12 cellular contexts compared by ENCODE assay signal in the genomic region with DNA sequence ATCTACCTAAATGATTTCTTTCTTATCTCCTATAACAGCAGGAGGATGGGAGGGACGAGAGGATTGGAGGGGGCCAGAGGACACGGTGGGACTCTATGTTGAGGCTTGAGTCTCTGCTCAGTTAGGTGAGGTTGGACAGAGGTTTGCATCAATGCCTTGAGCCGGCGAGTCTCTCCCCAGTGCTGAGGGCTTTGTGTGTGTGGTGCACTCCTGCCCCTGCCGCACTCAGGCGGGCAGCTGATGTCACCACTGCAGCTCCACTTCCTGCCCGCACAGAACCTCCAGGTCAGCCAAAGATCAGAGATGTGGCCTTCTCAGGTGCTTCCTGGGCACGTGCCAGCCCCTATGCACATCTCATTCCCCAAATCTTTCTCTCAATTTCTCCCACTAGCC. TPM values are rescaled to one million over a fixed set of nuclear protein-coding genes. Genes with fewer than 3 reads are reported as not detected.
DNase-seq lines count a peak whose midpoint lies in the region; ATAC-seq, FAIRE-seq and TF ChIP-seq lines count a peak whose summit lies in the region.
"Not testable (repeated sequence)": the region's sequence is repeated elsewhere in the genome, so short reads cannot be mapped to it uniquely, and the experiment has no call there.
"Had no signal": no experiment of that assay in that cellular context is flagged by ENCODE, and none has a peak within 500 bp of the region (broad histone marks: within the 10 kb centered on the region; RNA-seq: fewer than 3 reads in every experiment).

No MANE protein-coding gene starts in this region.

- CTCF ChIA-PET in T-cell (lab: Charles Lee): not testable (repeated sequence)

- H3K4me1 Mint-ChIP-seq in T-cell: peaks cover 27 to 35% (median 34%) of the 10 kb centered on the region in 3 donors
- peaks cover 32% of the 10 kb centered on the region for H3K4me1 Mint-ChIP-seq in activated T-helper 1 cell treated with anti-CD3 and anti-CD28 coated beads, Interleukin-12 subunit alpha, Interleukin-12 subunit beta, Interleukin-2, Interleukin-4 antibody, amounts not matched to agents 30 ng/mL and 10 ng/mL and 1 ng/mL, durations not matched to agents 14 hours and 24 hours and 36 hours (ENCODE audit: low read depth)

- peak; percentile 24 for DNase-seq in NAMALWA (ENCODE audit: low spot score)
- not testable (repeated sequence) for DNase-seq in T-cell; activated T-helper 1 cell treated with anti-CD3 and anti-CD28 coated beads, Interleukin-12 subunit alpha, Interleukin-12 subunit beta, Interleukin-2, Interleukin-4 antibody, amounts not matched to agents 30 ng/mL and 10 ng/mL and 1 ng/mL, durations not matched to agents 14 hours and 24 hours and 36 hours (ENCODE audit: low spot score); effector memory CD4-positive, alpha-beta T cell; left lung; pancreas

- intact Hi-C loops in activated T-helper 1 cell treated with anti-CD3 and anti-CD28 coated beads, Interleukin-12 subunit alpha, Interleukin-12 subunit beta, Interleukin-2, Interleukin-4 antibody, amounts not matched to agents 30 ng/mL and 10 ng/mL and 1 ng/mL, durations not matched to agents 14 hours and 24 hours and 36 hours (cut with micrococcal nuclease): loop anchor here (1.0 to 2.0 kb wide), 2 partner anchors 27 to 52 kb away; no protein-coding TSS in a partner anchor
- intact Hi-C loops in left lung (cut with DNase I); pancreas (cut with DNase I): not testable (repeated sequence)

- peaks cover 69% of the 10 kb centered on the region for H3K27me3 ChIP-seq in effector memory CD4-positive, alpha-beta T cell (replicated peaks; ENCODE audit: control insufficient read depth, insufficient read depth, low read length, poor library complexity, severe bottlenecking)
- peaks cover 79 to 100% of the 10 kb centered on the region in 2 donors for H3K27me3 ChIP-seq in left lung
- peaks cover 0 to 26% (median 5%) of the 10 kb centered on the region in 4 donors for H3K27me3 ChIP-seq in pancreas

- not testable (repeated sequence) for H3K27ac Mint-ChIP-seq in T-cell; activated T-helper 1 cell treated with anti-CD3 and anti-CD28 coated beads, Interleukin-12 subunit alpha, Interleukin-12 subunit beta, Interleukin-2, Interleukin-4 antibody, amounts not matched to agents 30 ng/mL and 10 ng/mL and 1 ng/mL, durations not matched to agents 14 hours and 24 hours and 36 hours

- WGBS in pancreas, 2 donors: 5 to 6% methylated on average over 6 to 8 of the region's 8 CpGs

- not testable (repeated sequence) for H3K36me3 ChIP-seq in ES-I3 (ENCODE audit: insufficient read depth, low read length); effector memory CD4-positive, alpha-beta T cell (ENCODE audit: control insufficient read depth, insufficient read depth, low read length); left lung; pancreas

- H3K9me3 Mint-ChIP-seq in T-cell: not testable (repeated sequence)
- H3K9me3 Mint-ChIP-seq in activated T-helper 1 cell treated with anti-CD3 and anti-CD28 coated beads, Interleukin-12 subunit alpha, Interleukin-12 subunit beta, Interleukin-2, Interleukin-4 antibody, amounts not matched to agents 30 ng/mL and 10 ng/mL and 1 ng/mL, durations not matched to agents 14 hours and 24 hours and 36 hours: peaks cover 16% of the 10 kb centered on the region

- POLR2A ChIA-PET in T-cell (lab: Charles Lee): interaction anchor here in 1 of 2 donors (0.6 kb wide), 1 partner anchor 28 kb away, joined by 3 read pairs; the partner anchor contains the start of gene ULBP1

- peak overlapping the region; percentile 70 to 82 (median 72) for H3K4me3 Mint-ChIP-seq in T-cell
- peak overlapping the region; percentile 63 for H3K4me3 Mint-ChIP-seq in activated T-helper 1 cell treated with anti-CD3 and anti-CD28 coated beads, Interleukin-12 subunit alpha, Interleukin-12 subunit beta, Interleukin-2, Interleukin-4 antibody, amounts not matched to agents 30 ng/mL and 10 ng/mL and 1 ng/mL, durations not matched to agents 14 hours and 24 hours and 36 hours

- FAIRE-seq in pancreas (lab: Jason Lieb, UNC): not testable (repeated sequence)

- not testable (repeated sequence) for TF ChIP-seq CTCF in left lung (IDR thresholded peaks at IDR 0.05); pancreas (IDR thresholded peaks at IDR 0.05)

- H3K27me3 Mint-ChIP-seq in T-cell: peaks cover 88 to 96% of the 10 kb centered on the region in 2 donors
- H3K27me3 Mint-ChIP-seq in activated T-helper 1 cell treated with anti-CD3 and anti-CD28 coated beads, Interleukin-12 subunit alpha, Interleukin-12 subunit beta, Interleukin-2, Interleukin-4 antibody, amounts not matched to agents 30 ng/mL and 10 ng/mL and 1 ng/mL, durations not matched to agents 14 hours and 24 hours and 36 hours (ENCODE audit: insufficient read depth): peaks cover 91% of the 10 kb centered on the region

- H3K9ac ChIP-seq in ES-I3 (ENCODE audit: low read depth, low read length): peak overlapping the region; percentile 39; the same call in 1 of the 2 replicates

- not testable (repeated sequence) for H3K4me1 ChIP-seq in ES-I3 (ENCODE audit: insufficient read depth, low read length)
- peaks cover 22% of the 10 kb centered on the region for H3K4me1 ChIP-seq in effector memory CD4-positive, alpha-beta T cell (ENCODE audit: control insufficient read depth, insufficient read depth, low read length, poor library complexity, severe bottlenecking)
- H3K4me1 ChIP-seq in left lung (peaks cover 7 to 18% of the 10 kb centered on the region in 2 donors), pancreas (peaks cover 7 to 16% (median 12%) of the 10 kb centered on the region in 3 donors)

- H3K4me3 ChIP-seq in effector memory CD4-positive, alpha-beta T cell (ENCODE audit: insufficient read depth, low read depth, low read length, poor library complexity, severe bottlenecking): peak overlapping the region; percentile 55
- H3K4me3 ChIP-seq in left lung, pancreas: not testable (repeated sequence)

- H3K9me3 ChIP-seq in ES-I3 (ENCODE audit: control insufficient read depth, insufficient read depth, low read length); effector memory CD4-positive, alpha-beta T cell (ENCODE audit: control insufficient read depth, low read length); left lung; pancreas: not testable (repeated sequence)

- not testable (repeated sequence) for H3K27ac ChIP-seq in effector memory CD4-positive, alpha-beta T cell (ENCODE audit: insufficient read depth, low read length, poor library complexity, severe bottlenecking); left lung; pancreas

- peak; percentile 51 to 74 (median 58) for ATAC-seq in T-cell (replicated peaks in 1 of 4)
- ATAC-seq in left lung: peak; percentile 44
- peak in 3 of 4 donors; percentile 45 to 65 (median 46) for ATAC-seq in pancreas

- H3K36me3 Mint-ChIP-seq in T-cell; activated T-helper 1 cell treated with anti-CD3 and anti-CD28 coated beads, Interleukin-12 subunit alpha, Interleukin-12 subunit beta, Interleukin-2, Interleukin-4 antibody, amounts not matched to agents 30 ng/mL and 10 ng/mL and 1 ng/mL, durations not matched to agents 14 hours and 24 hours and 36 hours (ENCODE audit: low read depth): not testable (repeated sequence)

RNA-seq across cellular contexts. Expression of gene ULBP1, which starts 27.7 kb away (rescaled TPM):
- total RNA-seq in T-cell: under 1 TPM in 4 of 5 donors, not detected in 1; 0.13 to 0.23 (median 0.14) TPM
- total RNA-seq in activated T-helper 1 cell treated with anti-CD3 and anti-CD28 coated beads, Interleukin-12 subunit alpha, Interleukin-12 subunit beta, Interleukin-2, Interleukin-4 antibody, amounts not matched to agents 30 ng/mL and 10 ng/mL and 1 ng/mL, durations not matched to agents 14 hours and 24 hours and 36 hours: 0.91 and 0.99 TPM in 2 replicates
- total RNA-seq in left lung: 1 to 10 TPM; 1.1 to 2.1 TPM
- total RNA-seq in pancreas: 1 to 10 TPM in 1 of 6 donors, under 1 TPM in 3, not detected in 2; 0.04 to 1.3 (median 0.09) TPM
- polyA plus RNA-seq in pancreas: under 1 TPM in 1 of 2 donors, not detected in 1; 0.02 TPM
- total RNA-seq: G401 had no signal

RNA-seq across cellular contexts. Expression of gene RAET1L, which starts 33.9 kb away (rescaled TPM):
- total RNA-seq in T-cell (not detected), left lung (under 1 TPM in 1 of 2 donors, not detected in 1; 0.58 TPM), pancreas (under 1 TPM in 2 of 6 donors, not detected in 4; 0.46 to 0.53 TPM)
- total RNA-seq in activated T-helper 1 cell treated with anti-CD3 and anti-CD28 coated beads, Interleukin-12 subunit alpha, Interleukin-12 subunit beta, Interleukin-2, Interleukin-4 antibody, amounts not matched to agents 30 ng/mL and 10 ng/mL and 1 ng/mL, durations not matched to agents 14 hours and 24 hours and 36 hours: not detected in 2 replicates
- not detected for polyA plus RNA-seq in pancreas
- total RNA-seq: fibroblast of lung, G401, heart right ventricle, SJSA1, thoracic aorta had no signal
- polyA plus RNA-seq: fibroblast of lung had no signal

RNA-seq across cellular contexts. Expression of gene ULBP2, which starts 49.6 kb away (rescaled TPM):
- total RNA-seq in T-cell (1 to 10 TPM in 2 of 5 donors, under 1 TPM in 1, not detected in 2; 0.20 to 3.9 (median 1.6) TPM), left lung (1 to 10 TPM; 2.2 to 3.3 TPM), pancreas (under 1 TPM in 3 of 6 donors, not detected in 3; 0.25 to 0.37 (median 0.34) TPM)
- 0.32 and 0.65 TPM in 2 replicates for total RNA-seq in activated T-helper 1 cell treated with anti-CD3 and anti-CD28 coated beads, Interleukin-12 subunit alpha, Interleukin-12 subunit beta, Interleukin-2, Interleukin-4 antibody, amounts not matched to agents 30 ng/mL and 10 ng/mL and 1 ng/mL, durations not matched to agents 14 hours and 24 hours and 36 hours
- polyA plus RNA-seq in pancreas: under 1 TPM; 0.19 TPM
